ENCODE assay signal across 22 cellular contexts in the genomic region with DNA sequence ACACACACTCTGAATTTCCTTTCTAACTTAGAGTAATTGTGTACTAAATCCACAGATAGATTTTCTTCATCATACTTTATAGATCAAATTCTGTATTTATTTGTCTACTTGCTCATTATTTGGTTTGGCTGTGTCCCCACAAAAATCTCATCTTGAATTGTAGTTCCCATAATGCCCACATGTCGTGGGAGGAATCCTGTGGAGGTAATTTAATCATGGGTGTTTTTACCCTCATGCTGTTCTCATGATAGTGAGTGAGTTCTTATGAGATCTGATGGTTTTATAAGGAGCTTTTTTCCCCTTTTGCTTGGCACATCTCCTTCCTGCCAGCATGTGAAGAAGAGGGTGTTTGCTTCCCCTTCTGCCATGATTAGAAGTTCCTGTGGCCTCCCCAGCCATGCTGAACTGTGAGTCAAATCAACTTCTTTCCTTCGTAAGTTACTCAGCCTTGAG.
DNase-seq lines count a peak whose midpoint lies in the region; FAIRE-seq and TF ChIP-seq lines count a peak whose summit lies in the region.
"Had no signal": no experiment of that assay in that cellular context is flagged by ENCODE, and none has a peak within 500 bp of the region (broad histone marks: within the 10 kb centered on the region; RNA-seq: fewer than 3 reads in every experiment).

No MANE protein-coding gene starts in this region.

- DNase-seq in Caki2 (ENCODE audit: low read depth) (peak; percentile 21), LHCN-M2 (ENCODE audit: low read depth) (peak; percentile 58), bronchial epithelial cell (ENCODE audit: low read depth) (peak; percentile 31), neural progenitor cell (ENCODE audit: low spot score) (no peak), glomerular visceral epithelial cell (ENCODE audit: extremely low spot score) (no peak), NCI-H146 (lab: John Stamatoyannopoulos, UW) (no peak), Caco-2 (no peak)
- no peak for DNase-seq in CD8-positive, alpha-beta memory T cell
- DNase-seq: activated CD4-positive, CD25-positive, alpha-beta regulatory T cell treated with anti-CD3 and anti-CD28 coated beads, Interleukin-2, amount 50 U/mL, for 72 hours; activated naive CD4-positive, alpha-beta T cell treated with anti-CD3 and anti-CD28 coated beads, Interleukin-2, amount 50 U/mL, for 16 hours; caudate nucleus; immature natural killer cell; midbrain; NCI-H1417; NCI-H82; occipital lobe; small intestine; stimulated activated naive B cell treated with anti-CD40 and anti-IgM and Interleukin-4, amounts not matched to agents 10 μg/mL and 1 μg/mL and 100 μg/mL, for 72 hours; upper lobe of left lung had no signal

- in situ Hi-C loops in Caki2 (cut with HindIII; ENCODE audit: low pct_unique_long_range_greater_than_20kb, low sequenced_read_pairs), result no loop called here

- H3K27me3 Mint-ChIP-seq in neural progenitor cell (ENCODE audit: insufficient read depth, low read depth) (no peaks in the 10 kb centered on the region), Caco-2 (ENCODE audit: insufficient read depth, unreplicated experiment) (no peaks in the 10 kb centered on the region)
- peaks cover 4 to 5% of the 10 kb centered on the region in 2 donors for H3K27me3 Mint-ChIP-seq in CD8-positive, alpha-beta memory T cell
- H3K27me3 Mint-ChIP-seq: stimulated activated naive B cell treated with anti-CD40 and anti-IgM and Interleukin-4, amounts not matched to agents 10 μg/mL and 1 μg/mL and 100 μg/mL, for 72 hours had no signal

- no peak for TF ChIP-seq CTCF in bronchial epithelial cell (IDR thresholded peaks at IDR 0.05; ENCODE audit: insufficient read depth, low read length, severe bottlenecking)
- no peak for TF ChIP-seq CTCF in neural progenitor cell (IDR thresholded peaks at IDR 0.05)
- no peak for TF ChIP-seq CTCF in Caco-2 (IDR thresholded peaks at IDR 0.05; ENCODE audit: insufficient read depth in 1 of 2, low read depth in 1 of 2, low read length in 1 of 2, severe bottlenecking in 1 of 2, unreplicated experiment in 1 of 2)

- H3K4me1 Mint-ChIP-seq in neural progenitor cell, result no peaks in the 10 kb centered on the region
- no peaks in the 10 kb centered on the region for H3K4me1 Mint-ChIP-seq in CD8-positive, alpha-beta memory T cell
- H3K4me1 Mint-ChIP-seq in Caco-2 (ENCODE audit: low read depth, unreplicated experiment), result no peaks in the 10 kb centered on the region
- H3K4me1 Mint-ChIP-seq: immature natural killer cell; stimulated activated naive B cell treated with anti-CD40 and anti-IgM and Interleukin-4, amounts not matched to agents 10 μg/mL and 1 μg/mL and 100 μg/mL, for 72 hours had no signal

- H3K36me3 Mint-ChIP-seq in neural progenitor cell (no peaks in the 10 kb centered on the region), Caco-2 (ENCODE audit: insufficient read depth, unreplicated experiment) (no peaks in the 10 kb centered on the region)
- peaks cover 0 to 19% (median 0%) of the 10 kb centered on the region in 3 donors for H3K36me3 Mint-ChIP-seq in CD8-positive, alpha-beta memory T cell

- H2AFZ ChIP-seq in neural progenitor cell (replicated peaks), result peak overlapping the region; percentile 39

- H3K4me3 Mint-ChIP-seq in neural progenitor cell (no peak overlapping the region), Caco-2 (ENCODE audit: unreplicated experiment) (no peak overlapping the region)
- H3K4me3 Mint-ChIP-seq in CD8-positive, alpha-beta memory T cell, result no peak overlapping the region
- H3K4me3 Mint-ChIP-seq: immature natural killer cell; stimulated activated naive B cell treated with anti-CD40 and anti-IgM and Interleukin-4, amounts not matched to agents 10 μg/mL and 1 μg/mL and 100 μg/mL, for 72 hours had no signal

- no peaks in the 10 kb centered on the region for H3K79me2 ChIP-seq in neural progenitor cell (ENCODE audit: low read depth)

- no peaks in the 10 kb centered on the region for H3F3A ChIP-seq in neural progenitor cell (ENCODE audit: low read depth)

- no peaks in the 10 kb centered on the region for H3K36me3 ChIP-seq in bronchial epithelial cell (ENCODE audit: control insufficient read depth, insufficient read depth, low read length)
- H3K36me3 ChIP-seq in neural progenitor cell, result no peaks in the 10 kb centered on the region
- no peaks in the 10 kb centered on the region for H3K36me3 ChIP-seq in CD8-positive, alpha-beta memory T cell (ENCODE audit: insufficient read depth, low read length)
- no peaks in the 10 kb centered on the region for H3K36me3 ChIP-seq in Caco-2 (ENCODE audit: control insufficient read depth, insufficient read depth, low read length)
- H3K36me3 ChIP-seq: BLaER1, upper lobe of left lung had no signal

- H3K4me2 ChIP-seq in neural progenitor cell, result no peak overlapping the region
- H3K4me2 ChIP-seq: BLaER1 had no signal

- intact Hi-C loops in Caco-2 (cut with micrococcal nuclease; ENCODE audit: unreplicated experiment), result no loop called here

- no TSS peak for BruUV-seq in Caco-2 (replicated peaks; lab: Mats Ljungman, UMichigan)

- POLR2A ChIA-PET in CD8-positive, alpha-beta memory T cell (lab: Charles Lee), result no interaction called here
- POLR2A ChIA-PET in Caco-2 (lab: Charles Lee), result no interaction called here

- H3K27me3 ChIP-seq in bronchial epithelial cell (ENCODE audit: control insufficient read depth, insufficient read depth, low read length) (no peaks in the 10 kb centered on the region), neural progenitor cell (no peaks in the 10 kb centered on the region), Caco-2 (replicated peaks; ENCODE audit: control insufficient read depth, insufficient read depth, low read length) (no peaks in the 10 kb centered on the region)
- H3K27me3 ChIP-seq in CD8-positive, alpha-beta memory T cell (ENCODE audit: insufficient read depth, low read length, poor library complexity, severe bottlenecking), result no peaks in the 10 kb centered on the region
- H3K27me3 ChIP-seq: BLaER1, upper lobe of left lung had no signal

- H3K9ac ChIP-seq in neural progenitor cell, result no peak overlapping the region
- H3K9ac ChIP-seq: BLaER1 had no signal

- CTCF ChIA-PET in CD8-positive, alpha-beta memory T cell (lab: Charles Lee), result no interaction called here
- CTCF ChIA-PET in Caco-2 (lab: Charles Lee), result no interaction called here

- H3K27ac Mint-ChIP-seq in neural progenitor cell (no peak overlapping the region), Caco-2 (ENCODE audit: unreplicated experiment) (no peak overlapping the region)
- H3K27ac Mint-ChIP-seq in CD8-positive, alpha-beta memory T cell, result no peak overlapping the region
- H3K27ac Mint-ChIP-seq: immature natural killer cell; stimulated activated naive B cell treated with anti-CD40 and anti-IgM and Interleukin-4, amounts not matched to agents 10 μg/mL and 1 μg/mL and 100 μg/mL, for 72 hours had no signal

- H3K27ac ChIP-seq in neural progenitor cell, result no peak overlapping the region
- no peak overlapping the region for H3K27ac ChIP-seq in CD8-positive, alpha-beta memory T cell (ENCODE audit: low read depth, low read length)
- H3K27ac ChIP-seq: BLaER1, upper lobe of left lung had no signal

- peaks cover 2% of the 10 kb centered on the region for H3K9me3 Mint-ChIP-seq in neural progenitor cell
- peaks cover 2 to 13% (median 10%) of the 10 kb centered on the region in 5 donors for H3K9me3 Mint-ChIP-seq in CD8-positive, alpha-beta memory T cell
- H3K9me3 Mint-ChIP-seq in Caco-2 (ENCODE audit: unreplicated experiment), result peaks cover 12% of the 10 kb centered on the region

- H3K9me3 ChIP-seq in neural progenitor cell (ENCODE audit: low read depth) (no peaks in the 10 kb centered on the region), Caco-2 (peaks cover 4% of the 10 kb centered on the region; the same call in 1 of the 2 replicates)
- H3K9me3 ChIP-seq in CD8-positive, alpha-beta memory T cell (ENCODE audit: low read length), result no peaks in the 10 kb centered on the region

- no peaks in the 10 kb centered on the region for H4K20me1 ChIP-seq in neural progenitor cell (ENCODE audit: low read depth)
- H4K20me1 ChIP-seq: BLaER1 had no signal

- FAIRE-seq in bronchial epithelial cell (lab: Jason Lieb, UNC), result no peak
- FAIRE-seq: GM12891, H54 had no signal

- H3K4me1 ChIP-seq in neural progenitor cell (no peaks in the 10 kb centered on the region), Caco-2 (no peaks in the 10 kb centered on the region)
- no peaks in the 10 kb centered on the region for H3K4me1 ChIP-seq in CD8-positive, alpha-beta memory T cell (ENCODE audit: insufficient read depth, low read length)
- H3K4me1 ChIP-seq: BLaER1, upper lobe of left lung had no signal

- H3K4me3 ChIP-seq in bronchial epithelial cell (ENCODE audit: low read depth, low read length), result no peak overlapping the region
- H3K4me3 ChIP-seq in neural progenitor cell, result no peak overlapping the region
- no peak overlapping the region for H3K4me3 ChIP-seq in CD8-positive, alpha-beta memory T cell (ENCODE audit: low read length)
- no peak overlapping the region for H3K4me3 ChIP-seq in Caco-2 (ENCODE audit: low read depth, low read length)
- H3K4me3 ChIP-seq: BLaER1, upper lobe of left lung had no signal

Comparison
In these comparisons a context has a peak if more than half of its experiments do, and no peak if none do; other contexts are left out.
1. DNase-seq: peak in Caki2 (single experiment), LHCN-M2 (single experiment) and bronchial epithelial cell (single experiment); none in neural progenitor cell (single experiment), glomerular visceral epithelial cell (single experiment), NCI-H146 (single experiment), CD8-positive, alpha-beta memory T cell (0 of 5) and Caco-2 (0 of 2).